1 cellular context compared by ENCODE assay signal in the genomic region with DNA sequence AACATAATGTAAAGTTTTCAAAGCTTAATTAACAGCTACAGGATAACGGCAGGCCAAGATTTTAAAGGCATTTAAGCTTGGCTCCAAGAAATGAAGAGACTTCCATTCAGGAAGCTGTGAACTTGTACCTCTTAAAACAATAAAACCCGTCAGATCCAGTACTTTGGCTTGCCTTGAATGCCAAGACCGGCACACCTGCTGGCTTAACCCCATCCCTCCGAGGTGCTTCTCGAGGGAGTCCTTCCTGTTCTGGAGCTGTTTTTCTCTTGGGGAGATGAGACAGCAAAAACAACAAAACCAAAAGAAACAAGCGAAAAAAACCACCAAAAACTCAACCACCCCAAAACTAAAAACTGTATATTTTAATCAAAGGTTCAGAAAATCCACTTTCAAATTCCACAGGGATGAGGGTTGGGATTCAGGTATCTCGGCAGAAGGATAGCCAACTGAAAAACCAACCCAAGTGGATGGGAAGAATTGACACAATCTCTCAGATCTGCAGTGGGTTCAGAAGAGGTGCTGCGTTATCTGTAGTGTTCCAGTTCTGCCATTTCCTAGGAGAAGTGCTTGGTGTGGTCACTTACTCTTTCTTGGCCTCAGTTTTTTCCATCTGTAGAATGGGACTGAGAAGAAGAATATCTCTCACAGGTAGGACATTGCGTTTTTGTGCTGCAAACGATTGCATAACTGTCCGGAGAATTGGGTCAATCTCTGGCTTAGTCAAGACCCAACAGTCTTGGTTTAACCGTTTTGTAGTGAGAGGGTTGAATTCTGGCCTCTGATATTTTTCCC.
A peak's percentile ranks its signal among the peaks of the same experiment; 100 is the strongest.
TF ChIP-seq lines count a peak whose summit lies in the region.

No MANE protein-coding gene starts in this region.

TF ChIP-seq in K562, 482 proteins besides CTCF, POLR2A, EP300 and RAD21:
- TF ChIP-seq RBM25 (IDR thresholded peaks at IDR 0.05; ENCODE audit: low read depth, low read length, severe bottlenecking) (peak; percentile 6), ZNF165 (CRISPR knock-in tag; IDR thresholded peaks at IDR 0.05; ENCODE audit: borderline replicate concordance) (no peak), PRPF4 (IDR thresholded peaks at IDR 0.05; ENCODE audit: insufficient read depth, low read depth, low read length, poor library complexity, severe bottlenecking) (no peak), ZNF253 (CRISPR knock-in tag; conservative IDR thresholded peaks at IDR 0.05) (no peak)
- TF ChIP-seq, protein P1, sequence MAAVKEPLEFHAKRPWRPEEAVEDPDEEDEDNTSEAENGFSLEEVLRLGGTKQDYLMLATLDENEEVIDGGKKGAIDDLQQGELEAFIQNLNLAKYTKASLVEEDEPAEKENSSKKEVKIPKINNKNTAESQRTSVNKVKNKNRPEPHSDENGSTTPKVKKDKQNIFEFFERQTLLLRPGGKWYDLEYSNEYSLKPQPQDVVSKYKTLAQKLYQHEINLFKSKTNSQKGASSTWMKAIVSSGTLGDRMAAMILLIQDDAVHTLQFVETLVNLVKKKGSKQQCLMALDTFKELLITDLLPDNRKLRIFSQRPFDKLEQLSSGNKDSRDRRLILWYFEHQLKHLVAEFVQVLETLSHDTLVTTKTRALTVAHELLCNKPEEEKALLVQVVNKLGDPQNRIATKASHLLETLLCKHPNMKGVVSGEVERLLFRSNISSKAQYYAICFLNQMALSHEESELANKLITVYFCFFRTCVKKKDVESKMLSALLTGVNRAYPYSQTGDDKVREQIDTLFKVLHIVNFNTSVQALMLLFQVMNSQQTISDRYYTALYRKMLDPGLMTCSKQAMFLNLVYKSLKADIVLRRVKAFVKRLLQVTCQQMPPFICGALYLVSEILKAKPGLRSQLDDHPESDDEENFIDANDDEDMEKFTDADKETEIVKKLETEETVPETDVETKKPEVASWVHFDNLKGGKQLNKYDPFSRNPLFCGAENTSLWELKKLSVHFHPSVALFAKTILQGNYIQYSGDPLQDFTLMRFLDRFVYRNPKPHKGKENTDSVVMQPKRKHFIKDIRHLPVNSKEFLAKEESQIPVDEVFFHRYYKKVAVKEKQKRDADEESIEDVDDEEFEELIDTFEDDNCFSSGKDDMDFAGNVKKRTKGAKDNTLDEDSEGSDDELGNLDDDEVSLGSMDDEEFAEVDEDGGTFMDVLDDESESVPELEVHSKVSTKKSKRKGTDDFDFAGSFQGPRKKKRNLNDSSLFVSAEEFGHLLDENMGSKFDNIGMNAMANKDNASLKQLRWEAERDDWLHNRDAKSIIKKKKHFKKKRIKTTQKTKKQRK (IDR thresholded peaks at IDR 0.05; ENCODE audit: borderline replicate concordance, low read depth, low read length), result no peak
- TF ChIP-seq, protein P2, sequence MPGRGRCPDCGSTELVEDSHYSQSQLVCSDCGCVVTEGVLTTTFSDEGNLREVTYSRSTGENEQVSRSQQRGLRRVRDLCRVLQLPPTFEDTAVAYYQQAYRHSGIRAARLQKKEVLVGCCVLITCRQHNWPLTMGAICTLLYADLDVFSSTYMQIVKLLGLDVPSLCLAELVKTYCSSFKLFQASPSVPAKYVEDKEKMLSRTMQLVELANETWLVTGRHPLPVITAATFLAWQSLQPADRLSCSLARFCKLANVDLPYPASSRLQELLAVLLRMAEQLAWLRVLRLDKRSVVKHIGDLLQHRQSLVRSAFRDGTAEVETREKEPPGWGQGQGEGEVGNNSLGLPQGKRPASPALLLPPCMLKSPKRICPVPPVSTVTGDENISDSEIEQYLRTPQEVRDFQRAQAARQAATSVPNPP (IDR thresholded peaks at IDR 0.05; ENCODE audit: borderline replicate concordance, insufficient read depth, insufficient read length), result no peak
